In genomic region chr9:21801683-21802417, GRCh38 we compare ENCODE assay signal across 8 cellular contexts. TPM values are rescaled to one million over a fixed set of nuclear protein-coding genes. Genes with fewer than 3 reads are reported as not detected.
DNase-seq lines count a peak whose midpoint lies in the region; ATAC-seq and TF ChIP-seq lines count a peak whose summit lies in the region.

No MANE protein-coding gene starts in this region.

- CTCF ChIA-PET in HEK293 (lab: Yijun Ruan, JAX), result interaction anchor here (0.5 to 1.3 kb wide), 4 partner anchors 10 to 1185 kb away, joined by 3 to 5 read pairs (median 4); no protein-coding TSS in a partner anchor
- CTCF ChIA-PET in activated CD4-positive, alpha-beta memory T cell treated with anti-CD3 and anti-CD28 coated beads for 36 hours (lab: Charles Lee), result interaction anchor here (0.5 to 4.7 kb wide), 4 partner anchors 11 to 360 kb away, joined by 3 to 25 read pairs (median 9); partner anchors contain the start of gene CDKN2B

- peaks cover 36% of the 10 kb centered on the region for H3K4me1 Mint-ChIP-seq in activated CD4-positive, alpha-beta memory T cell treated with anti-CD3 and anti-CD28 coated beads for 36 hours (ENCODE audit: low read depth)
- H3K4me1 Mint-ChIP-seq in naive B cell, result peaks cover 27 to 47% (median 46%) of the 10 kb centered on the region in 3 donors

- TF ChIP-seq CTCF in HEK293 (tag by site-specific recombination; IDR thresholded peaks at IDR 0.05) (no peak), fibroblast of pulmonary artery (IDR thresholded peaks at IDR 0.05; ENCODE audit: low read length, missing control alignments) (no peak)

- H3K36me3 Mint-ChIP-seq in activated CD4-positive, alpha-beta memory T cell treated with anti-CD3 and anti-CD28 coated beads for 36 hours, result peaks cover 17% of the 10 kb centered on the region
- H3K36me3 Mint-ChIP-seq in naive B cell, result no peaks in the 10 kb centered on the region

- peak overlapping the region; percentile 99 for H3K27ac Mint-ChIP-seq in activated CD4-positive, alpha-beta memory T cell treated with anti-CD3 and anti-CD28 coated beads for 36 hours
- H3K27ac Mint-ChIP-seq in naive B cell, result peak overlapping the region; percentile 82 to 95 (median 90)

- intact Hi-C loops in activated CD4-positive, alpha-beta memory T cell treated with anti-CD3 and anti-CD28 coated beads for 36 hours (cut with micrococcal nuclease), result loop anchor here (2.0 to 5.0 kb wide), 2 partner anchors 225 to 467 kb away; partner anchors contain the start of gene KLHL9

- H3K4me3 Mint-ChIP-seq in activated CD4-positive, alpha-beta memory T cell treated with anti-CD3 and anti-CD28 coated beads for 36 hours, result peak overlapping the region; percentile 98
- peak overlapping the region; percentile 96 to 100 (median 100) for H3K4me3 Mint-ChIP-seq in naive B cell

- H3K27ac ChIP-seq in HEK293 (ENCODE audit: extremely low read depth, low read depth, low read length), result peak overlapping the region; percentile 80

- H3K27me3 Mint-ChIP-seq in activated CD4-positive, alpha-beta memory T cell treated with anti-CD3 and anti-CD28 coated beads for 36 hours, result peaks cover 11% of the 10 kb centered on the region
- peaks cover 11 to 18% (median 17%) of the 10 kb centered on the region in 3 donors for H3K27me3 Mint-ChIP-seq in naive B cell

- DNase-seq in activated CD8-positive, alpha-beta memory T cell treated with anti-CD3 and anti-CD28 coated beads for 24 hours, result peak; percentile 75
- no peak for DNase-seq in activated CD8-positive, alpha-beta memory T cell treated with anti-CD3 and anti-CD28 coated beads, Interleukin-2, amount 50 U/mL, for 4 hours
- DNase-seq in NCI-H1048 (lab: John Stamatoyannopoulos, UW) (peak; percentile 78), fibroblast of pulmonary artery (ENCODE audit: low read depth) (peak; percentile 88), naive B cell (no peak)
- DNase-seq in activated CD4-positive, alpha-beta memory T cell treated with anti-CD3 and anti-CD28 coated beads for 36 hours, result peak; percentile 37
- no peak for DNase-seq in effector CD8-positive, alpha-beta T cell (lab: John Stamatoyannopoulos, UW)

- H3K9me3 ChIP-seq in HEK293 (ENCODE audit: control insufficient read depth, insufficient read depth, low read depth, low read length), result no peaks in the 10 kb centered on the region

- H3K36me3 ChIP-seq in HEK293 (ENCODE audit: control insufficient read depth in 2 of 2, insufficient read depth in 1 of 2, low read length in 2 of 2), result peaks cover 0 to 20% of the 10 kb centered on the region in 2 experiments; a peak in 1 of 3 replicates

- POLR2A ChIA-PET in HEK293 (lab: Yijun Ruan, JAX), result interaction anchor here (0.7 to 2.5 kb wide), 14 partner anchors 10 to 549 kb away, joined by 3 to 10 read pairs (median 4); partner anchors contain the start of genes CDKN2B and KLHL9
- POLR2A ChIA-PET in activated CD4-positive, alpha-beta memory T cell treated with anti-CD3 and anti-CD28 coated beads for 36 hours (lab: Charles Lee), result interaction anchor here (0.9 to 2.0 kb wide), 2 partner anchors 10 to 95 kb away, joined by 4 to 8 read pairs; no protein-coding TSS in a partner anchor

- no peaks in the 10 kb centered on the region for H3K9me3 Mint-ChIP-seq in activated CD4-positive, alpha-beta memory T cell treated with anti-CD3 and anti-CD28 coated beads for 36 hours
- no peaks in the 10 kb centered on the region for H3K9me3 Mint-ChIP-seq in naive B cell

- peak overlapping the region; percentile 82 for H3K4me3 ChIP-seq in HEK293 (ENCODE audit: low read depth, low read length)
- peak overlapping the region; percentile 76 for H3K4me3 ChIP-seq in fibroblast of pulmonary artery (replicated peaks; ENCODE audit: low read depth, low read length)

- H3K4me1 ChIP-seq in HEK293 (ENCODE audit: control insufficient read depth, insufficient read depth, low read length), result peaks cover 2% of the 10 kb centered on the region; the same call in 1 of the 2 replicates

- ATAC-seq in naive B cell (ENCODE audit: low read depth in 2 of 2), result peak; percentile 18 to 22

TF ChIP-seq in HEK293, 187 proteins besides CTCF, POLR2A, EP300 and RAD21:
- TF ChIP-seq ZNF18 (tag by site-specific recombination; IDR thresholded peaks at IDR 0.05) (no peak), ZNF324 (tag by site-specific recombination; IDR thresholded peaks at IDR 0.05) (peak; percentile 44; the same call in 1 of the 2 replicates), ZNF362 (tag by site-specific recombination; IDR thresholded peaks at IDR 0.05) (peak; percentile 90), ZBTB7A (tag by site-specific recombination; IDR thresholded peaks at IDR 0.05; ENCODE audit: low read depth) (no peak), GFI1B (tag by site-specific recombination; IDR thresholded peaks at IDR 0.05) (0 out of 2 replicates have a peak, but pooled peaks have one; percentile 21), KLF16 (tag by site-specific recombination; IDR thresholded peaks at IDR 0.05) (peak; percentile 33; the same call in 1 of the 2 replicates), ZNF76 (tag by site-specific recombination; IDR thresholded peaks at IDR 0.05; ENCODE audit: borderline replicate concordance, low read depth) (0 out of 2 replicates have a peak, but pooled peaks have one; percentile 30), ZEB2 (tag by site-specific recombination; IDR thresholded peaks at IDR 0.05) (0 out of 2 replicates have a peak, but pooled peaks have one; percentile 37), SP7 (tag by site-specific recombination; IDR thresholded peaks at IDR 0.05) (peak; percentile 46; the same call in 1 of the 2 replicates)

RNA-seq across cellular contexts. Expression of gene MTAP, which starts 0.6 kb away (rescaled TPM):
- total RNA-seq in activated CD4-positive, alpha-beta memory T cell treated with anti-CD3 and anti-CD28 coated beads for 36 hours, result 10 to 100 TPM; 55.6 to 62.3 TPM
- polyA plus RNA-seq in naive B cell (ENCODE audit: low read depth in 6 of 6), result 10 to 100 TPM; 12.1 to 24.3 (median 18.1) TPM

Comparison
In these comparisons a context has a peak if more than half of its experiments do, and no peak if none do; other contexts are left out.
1. DNase-seq: peak in activated CD8-positive, alpha-beta memory T cell treated with anti-CD3 and anti-CD28 coated beads for 24 hours (single experiment), NCI-H1048 (single experiment), activated CD4-positive, alpha-beta memory T cell treated with anti-CD3 and anti-CD28 coated beads for 36 hours (single experiment) and fibroblast of pulmonary artery (single experiment); none in activated CD8-positive, alpha-beta memory T cell treated with anti-CD3 and anti-CD28 coated beads, Interleukin-2, amount 50 U/mL, for 4 hours (single experiment), naive B cell (single experiment) and effector CD8-positive, alpha-beta T cell (single experiment).